In genomic region chr10:6203331-6204062, GRCh38 we compare ENCODE assay signal across 8 cellular contexts. TPM values are rescaled to one million over a fixed set of nuclear protein-coding genes. Genes with fewer than 3 reads are reported as not detected.
DNase-seq lines count a peak whose midpoint lies in the region; ATAC-seq lines count a peak whose summit lies in the region.

No MANE protein-coding gene starts in this region.

- H3K27ac ChIP-seq in aorta (ENCODE audit: low read depth in 1 of 2, low read length in 2 of 2), result peak overlapping the region; percentile 79 to 85

- no peaks in the 10 kb centered on the region for H3K27me3 ChIP-seq in aorta (ENCODE audit: control insufficient read depth in 1 of 2, insufficient read depth in 2 of 2, low read length in 1 of 2)

- ATAC-seq in GM18907 (IDR thresholded peaks at IDR 0.05; ENCODE audit: unreplicated experiment), result peak; percentile 54
- peak; percentile 33 for ATAC-seq in HG03108 (IDR thresholded peaks at IDR 0.05; ENCODE audit: unreplicated experiment)
- peak; percentile 71 for ATAC-seq in aorta (ENCODE audit: low FRiP score)

- H3K4me3 ChIP-seq in aorta (ENCODE audit: low read length in 2 of 2), result peak overlapping the region; percentile 74 to 97

- WGBS in aorta, 2 donors, result 0% methylated on average over 38 to 76 of the region's 76 CpGs

- H3K4me1 ChIP-seq in aorta (ENCODE audit: control insufficient read depth in 1 of 2, insufficient read depth in 2 of 2, low read length in 2 of 2), result peaks cover 0 to 6% of the 10 kb centered on the region in 2 donors

- peak; percentile 21 to 26 for DNase-seq in AML-193 (lab: John Stamatoyannopoulos, UW)
- peak; percentile 78 for DNase-seq in RKO (ENCODE audit: low spot score)
- peak; percentile 60 for DNase-seq in activated naive CD4-positive, alpha-beta T cell treated with Interleukin-2 at 50 U/mL for 16 hours
- DNase-seq in globus pallidus (ENCODE audit: low spot score), result peak; percentile 70
- peak; percentile 43 for DNase-seq in occipital lobe (lab: John Stamatoyannopoulos, UW)
- peak; percentile 76 to 90 for DNase-seq in aorta

- no peaks in the 10 kb centered on the region for H3K36me3 ChIP-seq in aorta (ENCODE audit: control insufficient read depth in 1 of 2, insufficient read depth in 2 of 2, low read length in 1 of 2)

- intact Hi-C loops in aorta (cut with DNase I), result loop anchor here (2.0 to 5.0 kb wide), 6 partner anchors 36 to 197 kb away; no protein-coding TSS in a partner anchor

- H3K9me3 ChIP-seq in aorta (ENCODE audit: control insufficient read depth, low read length), result no peaks in the 10 kb centered on the region

RNA-seq across cellular contexts. Expression of gene PFKFB3, which starts 0.8 kb away (rescaled TPM):
- 21.4 TPM for total RNA-seq in occipital lobe
- 100 to 1,000 TPM; 116 to 140 TPM for total RNA-seq in aorta
- 10 to 100 TPM; 31.4 to 45.6 TPM for polyA plus RNA-seq in aorta

Comparison
In these comparisons a context has a peak if more than half of its experiments do, and no peak if none do; other contexts are left out.
1. Peak in every context shown above with its lines: DNase-seq, ATAC-seq, H3K4me3 ChIP-seq and H3K27ac ChIP-seq.
2. DNase-seq: peak in every context shown above with its lines; median percentile 83 in aorta; 78 in RKO; 70 in globus pallidus; 60 in activated naive CD4-positive, alpha-beta T cell treated with Interleukin-2 at 50 U/mL for 16 hours; 43 in occipital lobe; 24 in AML-193.